Comparison of ENCODE assay signal across 23 cellular contexts in genomic region chr16:11570796-11571195, GRCh38. TPM values are rescaled to one million over a fixed set of nuclear protein-coding genes. Genes with fewer than 3 reads are reported as not detected.
A peak's percentile ranks its signal among the peaks of the same experiment; 100 is the strongest.
DNase-seq lines count a peak whose midpoint lies in the region; ATAC-seq and TF ChIP-seq lines count a peak whose summit lies in the region.
"Had no signal": no experiment of that assay in that cellular context is flagged by ENCODE, and none has a peak within 500 bp of the region (broad histone marks: within the 10 kb centered on the region; RNA-seq: fewer than 3 reads in every experiment).

No MANE protein-coding gene starts in this region.

- H3K27ac Mint-ChIP-seq in activated naive CD4-positive, alpha-beta T cell treated with anti-CD3 and anti-CD28 coated beads, Interleukin-2, amount 50 U/mL, for 24 hours: peak overlapping the region; percentile 73
- peak overlapping the region; percentile 98 for H3K27ac Mint-ChIP-seq in CD8-positive, alpha-beta T cell
- peak overlapping the region; percentile 81 for H3K27ac Mint-ChIP-seq in central memory CD8-positive, alpha-beta T cell (ENCODE audit: low read depth)
- no peak overlapping the region for H3K27ac Mint-ChIP-seq in neural progenitor cell

- no peak overlapping the region for H3K27ac ChIP-seq in CD8-positive, alpha-beta T cell (ENCODE audit: low read depth, low read length)
- H3K27ac ChIP-seq in neural progenitor cell: no peak overlapping the region
- H3K27ac ChIP-seq: epithelial cell of prostate, pancreas had no signal

- H3K4me2 ChIP-seq in neural progenitor cell: no peak overlapping the region

- no peak for DNase-seq in activated naive CD4-positive, alpha-beta T cell treated with anti-CD3 and anti-CD28 coated beads, Interleukin-2, amount 50 U/mL, for 16 hours
- no peak for DNase-seq in CD8-positive, alpha-beta T cell
- no peak for DNase-seq in central memory CD8-positive, alpha-beta T cell (ENCODE audit: low spot score in 2 of 2)
- DNase-seq in neural progenitor cell (ENCODE audit: low spot score) (no peak), NCI-H510A (lab: John Stamatoyannopoulos, UW) (no peak)
- DNase-seq in central memory CD4-positive, alpha-beta T cell: no peak
- DNase-seq: activated CD4-positive, alpha-beta T cell treated with anti-CD3 and anti-CD28 coated beads, Interleukin-2, amount 10 ng/mL, durations not matched to agents 24 days and 14 days; Caco-2; dermis blood vessel endothelial cell; foreskin fibroblast; hippocampal formation; NCI-H187; NCI-H774; pancreas; SHP77; sigmoid colon; SW 1271; thyroid gland had no signal

- H3K27me3 Mint-ChIP-seq in activated naive CD4-positive, alpha-beta T cell treated with anti-CD3 and anti-CD28 coated beads, Interleukin-2, amount 50 U/mL, for 24 hours: no peaks in the 10 kb centered on the region
- no peaks in the 10 kb centered on the region for H3K27me3 Mint-ChIP-seq in CD8-positive, alpha-beta T cell (ENCODE audit: low read depth)
- H3K27me3 Mint-ChIP-seq in central memory CD8-positive, alpha-beta T cell: no peaks in the 10 kb centered on the region
- peaks cover 2% of the 10 kb centered on the region for H3K27me3 Mint-ChIP-seq in neural progenitor cell (ENCODE audit: insufficient read depth, low read depth)
- H3K27me3 Mint-ChIP-seq: activated CD4-positive, alpha-beta T cell treated with anti-CD3 and anti-CD28 coated beads, Interleukin-2, amount 10 ng/mL, durations not matched to agents 24 days and 14 days had no signal

- POLR2A ChIA-PET in CD8-positive, alpha-beta T cell (lab: Charles Lee): interaction anchor here (0.8 kb wide), 1 partner anchor 51 kb away, joined by 3 read pairs; no protein-coding TSS in a partner anchor

- no peaks in the 10 kb centered on the region for H3K9me3 Mint-ChIP-seq in activated naive CD4-positive, alpha-beta T cell treated with anti-CD3 and anti-CD28 coated beads, Interleukin-2, amount 50 U/mL, for 24 hours
- no peaks in the 10 kb centered on the region for H3K9me3 Mint-ChIP-seq in CD8-positive, alpha-beta T cell
- H3K9me3 Mint-ChIP-seq in central memory CD8-positive, alpha-beta T cell: no peaks in the 10 kb centered on the region
- peaks cover 3% of the 10 kb centered on the region for H3K9me3 Mint-ChIP-seq in neural progenitor cell
- H3K9me3 Mint-ChIP-seq: activated CD4-positive, alpha-beta T cell treated with anti-CD3 and anti-CD28 coated beads, Interleukin-2, amount 10 ng/mL, durations not matched to agents 24 days and 14 days had no signal

- no peak for TF ChIP-seq CTCF in CD8-positive, alpha-beta T cell (IDR thresholded peaks at IDR 0.05)
- TF ChIP-seq CTCF in neural progenitor cell (IDR thresholded peaks at IDR 0.05): no peak

- H3K9ac ChIP-seq in neural progenitor cell: no peak overlapping the region

- no peak for ATAC-seq in CD8-positive, alpha-beta T cell
- ATAC-seq in central memory CD8-positive, alpha-beta T cell (replicated peaks; ENCODE audit: extremely low read depth, poor library complexity, severe bottlenecking): no peak
- ATAC-seq in GM21367 (IDR thresholded peaks at IDR 0.05; ENCODE audit: unreplicated experiment): no peak
- ATAC-seq: HCT116, pancreas had no signal

- H3K36me3 ChIP-seq in CD8-positive, alpha-beta T cell (ENCODE audit: insufficient read depth, low read length): peaks cover 10% of the 10 kb centered on the region
- H3K36me3 ChIP-seq in neural progenitor cell: no peaks in the 10 kb centered on the region
- H3K36me3 ChIP-seq: pancreas, sigmoid colon, thyroid gland had no signal

- H4K20me1 ChIP-seq in neural progenitor cell (ENCODE audit: low read depth): peaks cover 5% of the 10 kb centered on the region

- H3K4me3 Mint-ChIP-seq in activated naive CD4-positive, alpha-beta T cell treated with anti-CD3 and anti-CD28 coated beads, Interleukin-2, amount 50 U/mL, for 24 hours: peak overlapping the region; percentile 47
- peak overlapping the region; percentile 8 for H3K4me3 Mint-ChIP-seq in CD8-positive, alpha-beta T cell
- H3K4me3 Mint-ChIP-seq in central memory CD8-positive, alpha-beta T cell: peak overlapping the region; percentile 40
- peak overlapping the region; percentile 41 for H3K4me3 Mint-ChIP-seq in neural progenitor cell
- H3K4me3 Mint-ChIP-seq: activated CD4-positive, alpha-beta T cell treated with anti-CD3 and anti-CD28 coated beads, Interleukin-2, amount 10 ng/mL, durations not matched to agents 24 days and 14 days had no signal

- peaks cover 84% of the 10 kb centered on the region for H3K4me1 Mint-ChIP-seq in activated naive CD4-positive, alpha-beta T cell treated with anti-CD3 and anti-CD28 coated beads, Interleukin-2, amount 50 U/mL, for 24 hours
- peaks cover 79% of the 10 kb centered on the region for H3K4me1 Mint-ChIP-seq in CD8-positive, alpha-beta T cell (ENCODE audit: low read depth)
- peaks cover 90% of the 10 kb centered on the region for H3K4me1 Mint-ChIP-seq in central memory CD8-positive, alpha-beta T cell
- H3K4me1 Mint-ChIP-seq in neural progenitor cell: peaks cover 3% of the 10 kb centered on the region

- intact Hi-C loops in CD8-positive, alpha-beta T cell (cut with DNase I, micrococcal nuclease): loop anchor here (1.0 to 10.0 kb wide), 2 partner anchors 9 to 316 kb away; partner anchors contain the start of gene SOCS1 (in 1 of the 2)

- H3F3A ChIP-seq in neural progenitor cell (ENCODE audit: low read depth): no peaks in the 10 kb centered on the region

- H3K27me3 ChIP-seq in CD8-positive, alpha-beta T cell (ENCODE audit: insufficient read depth, low read length): no peaks in the 10 kb centered on the region
- no peaks in the 10 kb centered on the region for H3K27me3 ChIP-seq in neural progenitor cell
- H3K27me3 ChIP-seq: pancreas, sigmoid colon, thyroid gland had no signal

- no peaks in the 10 kb centered on the region for H3K9me3 ChIP-seq in CD8-positive, alpha-beta T cell (ENCODE audit: low read length)
- no peaks in the 10 kb centered on the region for H3K9me3 ChIP-seq in neural progenitor cell (ENCODE audit: low read depth)
- H3K9me3 ChIP-seq: Caco-2, pancreas, sigmoid colon, thyroid gland had no signal

- H3K4me1 ChIP-seq in CD8-positive, alpha-beta T cell (ENCODE audit: insufficient read depth, low read length): peaks cover 76% of the 10 kb centered on the region
- peaks cover 5% of the 10 kb centered on the region for H3K4me1 ChIP-seq in neural progenitor cell

- H2AFZ ChIP-seq in neural progenitor cell (replicated peaks): no peak overlapping the region

- H3K79me2 ChIP-seq in neural progenitor cell (ENCODE audit: low read depth): peaks cover 89% of the 10 kb centered on the region

- peaks cover 12% of the 10 kb centered on the region for H3K36me3 Mint-ChIP-seq in activated naive CD4-positive, alpha-beta T cell treated with anti-CD3 and anti-CD28 coated beads, Interleukin-2, amount 50 U/mL, for 24 hours
- peaks cover 75% of the 10 kb centered on the region for H3K36me3 Mint-ChIP-seq in CD8-positive, alpha-beta T cell
- H3K36me3 Mint-ChIP-seq in central memory CD8-positive, alpha-beta T cell (ENCODE audit: insufficient read depth): peaks cover 75% of the 10 kb centered on the region
- H3K36me3 Mint-ChIP-seq in neural progenitor cell: no peaks in the 10 kb centered on the region

- CTCF ChIA-PET in CD8-positive, alpha-beta T cell (lab: Charles Lee): interaction anchor here (0.7 to 1.1 kb wide), 2 partner anchors 14 to 79 kb away, joined by 3 to 4 read pairs; no protein-coding TSS in a partner anchor

- H3K4me3 ChIP-seq in CD8-positive, alpha-beta T cell (ENCODE audit: low read depth, low read length): no peak overlapping the region
- no peak overlapping the region for H3K4me3 ChIP-seq in neural progenitor cell
- H3K4me3 ChIP-seq: lung, pancreas, sigmoid colon, thyroid gland had no signal

RNA-seq across cellular contexts. Expression of gene LITAF, which starts 15.9 kb away (rescaled TPM):
- 100 to 1,000 TPM; 543 TPM for total RNA-seq in CD8-positive, alpha-beta T cell
- 42.5 and 50.0 TPM in 2 replicates for total RNA-seq in neural progenitor cell (ENCODE audit: low replicate concordance)

Comparison
In these comparisons a context has a peak if more than half of its experiments do, and no peak if none do; other contexts are left out.
1. RNA of gene LITAF, which starts 15.9 kb away (total RNA-seq): 543 TPM in CD8-positive, alpha-beta T cell; 42.5 to 50.0 TPM in neural progenitor cell; every median in the first group is over 10 times any median in the second.
2. Peak in every context shown above with its lines, with median percentiles within 50 percentile points of each other: H3K4me3 Mint-ChIP-seq.